In genomic region chr1:16048573-16049189, GRCh38 we compare ENCODE assay signal across 1 cellular context.
TF ChIP-seq lines count a peak whose summit lies in the region.

No MANE protein-coding gene starts in this region.

TF ChIP-seq in HCT116, 20 proteins besides CTCF, POLR2A, EP300 and RAD21 (continued from another document):
- TF ChIP-seq REST (IDR thresholded peaks at IDR 0.05; ENCODE audit: low read depth) (no peak), SIN3A (IDR thresholded peaks at IDR 0.05; ENCODE audit: low read depth) (no peak), EZH2 (IDR thresholded peaks at IDR 0.05) (no peak), ATF3 (IDR thresholded peaks at IDR 0.05) (no peak), CEBPB (IDR thresholded peaks at IDR 0.05; ENCODE audit: low read depth) (no peak), SP1 (IDR thresholded peaks at IDR 0.05; ENCODE audit: low read depth) (no peak), YY1 (IDR thresholded peaks at IDR 0.05; ENCODE audit: extremely low read depth, insufficient replicate concordance, low read depth, low read length) (no peak), EGR1 (IDR thresholded peaks at IDR 0.05; ENCODE audit: low read depth) (no peak), ELF1 (IDR thresholded peaks at IDR 0.05; ENCODE audit: borderline replicate concordance, low read depth) (no peak), SRF (IDR thresholded peaks at IDR 0.05; ENCODE audit: low read depth) (no peak), TCF7L2 (IDR thresholded peaks at IDR 0.05; ENCODE audit: borderline replicate concordance, extremely low read depth, insufficient read depth, insufficient read length) (no peak), ZNF274 (IDR thresholded peaks at IDR 0.05; ENCODE audit: low read depth, low read length) (no peak)
- TF ChIP-seq, protein P1, sequence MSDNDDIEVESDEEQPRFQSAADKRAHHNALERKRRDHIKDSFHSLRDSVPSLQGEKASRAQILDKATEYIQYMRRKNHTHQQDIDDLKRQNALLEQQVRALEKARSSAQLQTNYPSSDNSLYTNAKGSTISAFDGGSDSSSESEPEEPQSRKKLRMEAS (IDR thresholded peaks at IDR 0.05), result no peak
